8 cellular contexts compared by ENCODE assay signal in the genomic region with DNA sequence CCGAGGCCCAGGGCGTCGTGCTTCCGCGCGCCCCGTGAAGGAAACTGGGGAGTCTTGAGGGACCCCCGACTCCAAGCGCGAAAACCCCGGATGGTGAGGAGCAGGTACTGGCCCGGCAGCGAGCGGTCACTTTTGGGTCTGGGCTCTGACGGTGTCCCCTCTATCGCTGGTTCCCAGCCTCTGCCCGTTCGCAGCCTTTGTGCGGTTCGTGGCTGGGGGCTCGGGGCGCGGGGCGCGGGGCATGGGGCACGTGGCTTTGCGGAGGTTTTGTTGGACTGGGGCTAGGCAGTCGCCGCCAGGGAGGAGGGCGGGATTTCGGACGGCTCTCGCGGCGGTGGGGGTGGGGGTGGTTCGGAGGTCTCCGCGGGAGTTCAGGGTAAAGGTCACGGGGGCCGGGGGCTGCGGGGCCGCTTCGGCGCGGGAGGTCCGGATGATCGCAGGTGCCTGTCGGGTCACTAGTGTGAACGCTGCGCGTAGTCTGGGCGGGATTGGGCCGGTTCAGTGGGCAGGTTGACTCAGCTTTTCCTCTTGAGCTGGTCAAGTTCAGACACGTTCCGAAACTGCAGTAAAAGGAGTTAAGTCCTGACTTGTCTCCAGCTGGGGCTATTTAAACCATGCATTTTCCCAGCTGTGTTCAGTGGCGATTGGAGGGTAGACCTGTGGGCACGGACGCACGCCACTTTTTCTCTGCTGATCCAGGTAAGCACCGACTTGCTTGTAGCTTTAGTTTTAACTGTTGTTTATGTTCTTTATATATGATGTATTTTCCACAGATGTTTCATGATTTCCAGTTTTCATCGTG. TPM values are rescaled to one million over a fixed set of nuclear protein-coding genes. Genes with fewer than 3 reads are reported as not detected.
A peak's percentile ranks its signal among the peaks of the same experiment; 100 is the strongest.
DNase-seq lines count a peak whose midpoint lies in the region; ATAC-seq and TF ChIP-seq lines count a peak whose summit lies in the region.

No MANE protein-coding gene starts in this region.

- H3K27me3 ChIP-seq in ascending aorta: no peaks in the 10 kb centered on the region

- H3K27ac ChIP-seq in ascending aorta: peak overlapping the region; percentile 98 to 99

- peak in 1 of 3 experiments; percentile 3 for TF ChIP-seq CTCF in ascending aorta (IDR thresholded peaks at IDR 0.05)

- intact Hi-C loops in ascending aorta (cut with DNase I): loop anchor here (1.0 to 10.0 kb wide), 5 partner anchors 62 to 1544 kb away; a partner anchor contains a TSS

- ATAC-seq in GM18502 (IDR thresholded peaks at IDR 0.05; ENCODE audit: poor library complexity, unreplicated experiment) (peak; percentile 59), HG02938 (IDR thresholded peaks at IDR 0.05; ENCODE audit: unreplicated experiment) (peak; percentile 52)

- H3K4me3 ChIP-seq in ascending aorta: peak overlapping the region; percentile 81 to 93

- H3K36me3 ChIP-seq in ascending aorta: peaks cover 8 to 33% of the 10 kb centered on the region in 2 donors

- H3K4me1 ChIP-seq in ascending aorta: peaks cover 0 to 16% of the 10 kb centered on the region in 2 donors

- H3K9me3 ChIP-seq in ascending aorta: no peaks in the 10 kb centered on the region

- DNase-seq in NCI-H1694 (lab: John Stamatoyannopoulos, UW): peak; percentile 77
- peak in 4 of 5 experiments; percentile 13 to 73 (median 26) for DNase-seq in T-helper 2 cell
- peak; percentile 50 to 91 for DNase-seq in ascending aorta (ENCODE audit: low spot score in 2 of 2)
- DNase-seq in hepatic stellate cell (ENCODE audit: low spot score): peak; percentile 84
- DNase-seq in renal cortical epithelial cell (ENCODE audit: low read depth): peak; percentile 96
- DNase-seq in GM19240 (ENCODE audit: insufficient read length, low spot score): no peak

RNA-seq across cellular contexts. Expression of a gene that starts 0.6 kb away (rescaled TPM):
- total RNA-seq in ascending aorta: 24.2 TPM
- total RNA-seq in renal cortical epithelial cell: 207 and 400 TPM in 2 replicates
